ENCODE assay signal across 8 cellular contexts in genomic region chrX:154399527-154400368, GRCh38. TPM values are rescaled to one million over a fixed set of nuclear protein-coding genes. Genes with fewer than 3 reads are reported as not detected.
A peak's percentile ranks its signal among the peaks of the same experiment; 100 is the strongest.
DNase-seq lines count a peak whose midpoint lies in the region; ATAC-seq, FAIRE-seq and TF ChIP-seq lines count a peak whose summit lies in the region.

No MANE protein-coding gene starts in this region.

- DNase-seq in GM12891 (ENCODE audit: insufficient read length, low spot score) (no peak), MV-4-11 (lab: John Stamatoyannopoulos, UW) (no peak)

- H3K4me1 Mint-ChIP-seq in T-helper 1 cell treated with Interleukin-12 subunit alpha and Interleukin-12 subunit beta and Interleukin-4 antibody, amounts not matched to agents 30 μg/mL and 1 μg/mL, for 36 hours (ENCODE audit: low read depth): peaks cover 14% of the 10 kb centered on the region

- H3K27ac ChIP-seq in esophagus (ENCODE audit: low read depth in 2 of 2, low read length in 1 of 2): peak overlapping the region; percentile 96 to 99
- peak overlapping the region; percentile 33 for H3K27ac ChIP-seq in rectal smooth muscle tissue (ENCODE audit: low read depth, low read length)

- H3K9me3 ChIP-seq in esophagus (ENCODE audit: control insufficient read depth in 2 of 2, insufficient read depth in 1 of 2, low read depth in 1 of 2, low read length in 1 of 2): peaks cover 0 to 3% of the 10 kb centered on the region in 2 donors

- no peak for TF ChIP-seq POLR2A in GM12891 (IDR thresholded peaks at IDR 0.05; ENCODE audit: low read depth, low read length)

- H3K27me3 ChIP-seq in esophagus (ENCODE audit: control insufficient read depth in 1 of 2, insufficient read depth in 2 of 2, low read length in 2 of 2) (no peaks in the 10 kb centered on the region), rectal smooth muscle tissue (ENCODE audit: control insufficient read depth, insufficient read depth, low read length) (no peaks in the 10 kb centered on the region)

- H3K36me3 Mint-ChIP-seq in T-helper 1 cell treated with Interleukin-12 subunit alpha and Interleukin-12 subunit beta and Interleukin-4 antibody, amounts not matched to agents 30 μg/mL and 1 μg/mL, for 36 hours (ENCODE audit: low read depth): peaks cover 25% of the 10 kb centered on the region

- 30 to 52% methylated on average over 14 of the region's 14 CpGs for WGBS in esophagus, 2 donors

- FAIRE-seq in GM12891 (lab: Jason Lieb, UNC): peak; percentile 75

- H3K36me3 ChIP-seq in esophagus (ENCODE audit: control insufficient read depth in 2 of 2, insufficient read depth in 2 of 2, low read length in 1 of 2): peaks cover 0 to 15% of the 10 kb centered on the region in 2 donors
- H3K36me3 ChIP-seq in rectal smooth muscle tissue (ENCODE audit: control insufficient read depth, insufficient read depth, low read length): peaks cover 12% of the 10 kb centered on the region

- H3K27me3 Mint-ChIP-seq in T-helper 1 cell treated with Interleukin-12 subunit alpha and Interleukin-12 subunit beta and Interleukin-4 antibody, amounts not matched to agents 30 μg/mL and 1 μg/mL, for 36 hours (ENCODE audit: low read depth): peaks cover 8% of the 10 kb centered on the region

- peak overlapping the region; percentile 5 for H3K9ac ChIP-seq in rectal smooth muscle tissue (ENCODE audit: low read length)

- peaks cover 4 to 6% of the 10 kb centered on the region in 2 donors for H3K4me1 ChIP-seq in esophagus (ENCODE audit: control insufficient read depth in 2 of 2, insufficient read depth in 2 of 2, low read length in 1 of 2)
- H3K4me1 ChIP-seq in rectal smooth muscle tissue (ENCODE audit: control insufficient read depth, insufficient read depth, low read length): peaks cover 4% of the 10 kb centered on the region

- peak overlapping the region; percentile 100 for H3K27ac Mint-ChIP-seq in T-helper 1 cell treated with Interleukin-12 subunit alpha and Interleukin-12 subunit beta and Interleukin-4 antibody, amounts not matched to agents 30 μg/mL and 1 μg/mL, for 36 hours

- H3K4me3 ChIP-seq in esophagus (ENCODE audit: low read depth in 1 of 2, low read length in 2 of 2) (peak overlapping the region; percentile 54 to 82), rectal smooth muscle tissue (ENCODE audit: low read length) (peak overlapping the region; percentile 77)

- peak overlapping the region; percentile 100 for H3K4me3 Mint-ChIP-seq in T-helper 1 cell treated with Interleukin-12 subunit alpha and Interleukin-12 subunit beta and Interleukin-4 antibody, amounts not matched to agents 30 μg/mL and 1 μg/mL, for 36 hours

- ATAC-seq in HG03108 (IDR thresholded peaks at IDR 0.05; ENCODE audit: unreplicated experiment): no peak
- ATAC-seq in GM21360 (IDR thresholded peaks at IDR 0.05; ENCODE audit: unreplicated experiment): no peak
- no peak for ATAC-seq in GM18867 (IDR thresholded peaks at IDR 0.05; ENCODE audit: unreplicated experiment)

- no peaks in the 10 kb centered on the region for H3K9me3 Mint-ChIP-seq in T-helper 1 cell treated with Interleukin-12 subunit alpha and Interleukin-12 subunit beta and Interleukin-4 antibody, amounts not matched to agents 30 μg/mL and 1 μg/mL, for 36 hours

TF ChIP-seq in GM12891, 5 proteins besides CTCF, POLR2A, EP300 and RAD21:
- TF ChIP-seq POLR2AphosphoS5 (IDR thresholded peaks at IDR 0.05; ENCODE audit: low read depth, low read length) (peak; percentile 8; the same call in 1 of the 2 replicates), POU2F2 (IDR thresholded peaks at IDR 0.05; ENCODE audit: low read depth, low read length) (no peak)

RNA-seq across cellular contexts. Expression of gene RPL10, which starts 1.6 kb away (rescaled TPM):
- 5,072 TPM for polyA plus RNA-seq in GM12891 (2012; ENCODE audit: low read depth, missing spikeins)
- polyA plus RNA-seq in esophagus: 1,000 to 10,000 TPM; 2,998 to 4,750 TPM

RNA-seq across cellular contexts. Expression of gene DNASE1L1, which starts 9.3 kb away (rescaled TPM):
- polyA plus RNA-seq in GM12891 (2012; ENCODE audit: low read depth, missing spikeins): 11.7 TPM
- polyA plus RNA-seq in esophagus: 10 to 100 TPM; 20.1 to 20.3 TPM

RNA-seq across cellular contexts. Expression of gene TAFAZZIN, which starts 11.6 kb away (rescaled TPM):
- polyA plus RNA-seq in GM12891 (2012; ENCODE audit: low read depth, missing spikeins): 20.7 TPM
- 10 to 100 TPM; 28.9 to 59.5 TPM for polyA plus RNA-seq in esophagus

RNA-seq across cellular contexts. Expression of gene EMD, which starts 20.7 kb away (rescaled TPM):
- 51.9 TPM for polyA plus RNA-seq in GM12891 (2012; ENCODE audit: low read depth, missing spikeins)
- polyA plus RNA-seq in esophagus: 10 to 100 TPM; 66.5 to 83.9 TPM

RNA-seq across cellular contexts. Expression of gene FLNA, which starts 25.3 kb away (rescaled TPM):
- 184 TPM for polyA plus RNA-seq in GM12891 (2012; ENCODE audit: low read depth, missing spikeins)
- 100 to 1,000 TPM; 407 to 691 TPM for polyA plus RNA-seq in esophagus
